ENCODE assay signal across 32 cellular contexts in genomic region chr14:58668848-58669480, GRCh38. TPM values are rescaled to one million over a fixed set of nuclear protein-coding genes. Genes with fewer than 3 reads are reported as not detected.
DNase-seq lines count a peak whose midpoint lies in the region; ATAC-seq, FAIRE-seq and TF ChIP-seq lines count a peak whose summit lies in the region.
"Had no signal": no experiment of that assay in that cellular context is flagged by ENCODE, and none has a peak within 500 bp of the region (broad histone marks: within the 10 kb centered on the region; RNA-seq: fewer than 3 reads in every experiment).

No MANE protein-coding gene starts in this region.

- DNase-seq in NCI-H524 (lab: John Stamatoyannopoulos, UW) (peak; percentile 31 to 48), NCI-H524 treated with DMSO at 0.1 percent for 48 hours (lab: John Stamatoyannopoulos, UW) (no peak), bronchial epithelial cell (ENCODE audit: low read depth) (no peak), left ventricle myocardium superior (no peak), RKO (ENCODE audit: low spot score) (no peak), Karpas-422 (no peak), small intestine (no peak)
- DNase-seq: activated CD4-positive, alpha-beta T cell treated with anti-CD3 and anti-CD28 coated beads for 48 hours; activated effector memory CD4-positive, alpha-beta T cell treated with Interleukin-2 at 50 U/mL for 16 hours; activated naive CD8-positive, alpha-beta T cell treated with anti-CD3 and anti-CD28 coated beads, Interleukin-2, amount 10 ng/mL, durations not matched to agents 7 days and 5 days; activated T-cell treated with anti-CD3 and anti-CD28 coated beads, Interleukin-2, amount 50 U/mL, for 1 hour; aorta; caudate nucleus; DMS79 treated with DMSO at 0.1 percent for 48 hours; esophagus squamous epithelium; foreskin melanocyte; GF-D8; HCEC 1CT; NCI-H1048; NCI-H526; SIG-M5; stimulated activated CD8-positive, alpha-beta memory T cell treated with anti-CD3 and anti-CD28 coated beads, Interleukin-4, amount 100 ng/mL, for 48 hours; stimulated activated naive CD8-positive, alpha-beta T cell treated with anti-CD3 and anti-CD28 coated beads, Interleukin-15, amount 100 ng/mL, for 72 hours; SW 1271; T1000 had no signal

- H3K4me3 ChIP-seq in bronchial epithelial cell (ENCODE audit: low read depth, low read length), result no peak overlapping the region
- H3K4me3 ChIP-seq in skeletal muscle tissue (ENCODE audit: low read length in 3 of 3), result no peak overlapping the region
- H3K4me3 ChIP-seq in Karpas-422 (ENCODE audit: low read length), result no peak overlapping the region
- H3K4me3 ChIP-seq in small intestine (ENCODE audit: low read depth in 1 of 2, low read length in 2 of 2), result no peak overlapping the region
- H3K4me3 ChIP-seq: esophagus squamous epithelium, lung, vagina had no signal

- no peak overlapping the region for H3K4me2 ChIP-seq in Karpas-422 (ENCODE audit: low read depth, low read length, poor library complexity, severe bottlenecking)

- H3K9ac ChIP-seq in skeletal muscle tissue (ENCODE audit: low read depth in 1 of 3, low read length in 3 of 3), result no peak overlapping the region
- H3K9ac ChIP-seq in Karpas-422 (ENCODE audit: low read length), result no peak overlapping the region
- H3K9ac ChIP-seq: parathyroid adenoma had no signal

- WGBS in small intestine, 3 donors, result 69 to 86% (median 77%) methylated on average over 5 of the region's 5 CpGs

- FAIRE-seq in bronchial epithelial cell (lab: Jason Lieb, UNC) (peak; percentile 36), small intestine (lab: Jason Lieb, UNC) (no peak)

- H3K27me3 ChIP-seq in bronchial epithelial cell (ENCODE audit: control insufficient read depth, insufficient read depth, low read length), result peaks cover 5% of the 10 kb centered on the region
- H3K27me3 ChIP-seq in skeletal muscle tissue (ENCODE audit: control insufficient read depth in 3 of 3, insufficient read depth in 3 of 3, low read length in 3 of 3), result no peaks in the 10 kb centered on the region
- no peaks in the 10 kb centered on the region for H3K27me3 ChIP-seq in Karpas-422 (ENCODE audit: low read length)
- H3K27me3 ChIP-seq in small intestine (ENCODE audit: control insufficient read depth in 2 of 2, insufficient read depth in 2 of 2, low read length in 2 of 2), result no peaks in the 10 kb centered on the region
- H3K27me3 ChIP-seq: vagina had no signal

- intact Hi-C loops in left ventricle myocardium superior (cut with micrococcal nuclease), result no loop called here

- no peak for TF ChIP-seq CTCF in bronchial epithelial cell (IDR thresholded peaks at IDR 0.05; ENCODE audit: insufficient read depth, low read length, severe bottlenecking)

- ATAC-seq in left ventricle myocardium superior, result peak; percentile 77
- ATAC-seq: Panc1; stimulated activated naive CD8-positive, alpha-beta T cell treated with anti-CD3 and anti-CD28 coated beads, Interleukin-15, amount 100 ng/mL, for 72 hours had no signal

- H3K36me3 ChIP-seq in bronchial epithelial cell (ENCODE audit: control insufficient read depth, insufficient read depth, low read length), result no peaks in the 10 kb centered on the region
- H3K36me3 ChIP-seq in skeletal muscle tissue (ENCODE audit: control insufficient read depth in 3 of 3, insufficient read depth in 3 of 3, low read length in 3 of 3), result no peaks in the 10 kb centered on the region
- no peaks in the 10 kb centered on the region for H3K36me3 ChIP-seq in Karpas-422 (ENCODE audit: insufficient read depth, low read length)
- H3K36me3 ChIP-seq in small intestine (ENCODE audit: control insufficient read depth in 2 of 2, insufficient read depth in 2 of 2, low read length in 2 of 2), result no peaks in the 10 kb centered on the region
- H3K36me3 ChIP-seq: esophagus squamous epithelium, vagina had no signal

- no peaks in the 10 kb centered on the region for H4K20me1 ChIP-seq in Karpas-422 (ENCODE audit: insufficient read depth, low read depth, low read length)

- no peaks in the 10 kb centered on the region for H3K9me2 ChIP-seq in Karpas-422 (replicated peaks; ENCODE audit: insufficient read depth, low read length)

- H2AFZ ChIP-seq in Karpas-422 (ENCODE audit: low read length), result no peak overlapping the region
- H2AFZ ChIP-seq: parathyroid adenoma had no signal

- peaks cover 0 to 6% (median 0%) of the 10 kb centered on the region in 3 donors for H3K4me1 ChIP-seq in skeletal muscle tissue (ENCODE audit: control insufficient read depth in 3 of 3, insufficient read depth in 3 of 3, low read length in 3 of 3)
- H3K4me1 ChIP-seq in Karpas-422 (ENCODE audit: low read length), result no peaks in the 10 kb centered on the region
- no peaks in the 10 kb centered on the region for H3K4me1 ChIP-seq in small intestine (ENCODE audit: control insufficient read depth in 2 of 2, insufficient read depth in 1 of 2, low read depth in 1 of 2, low read length in 1 of 2)
- H3K4me1 ChIP-seq: esophagus squamous epithelium, vagina had no signal

- H3K27ac ChIP-seq in skeletal muscle tissue (ENCODE audit: low read depth, low read length) (peak overlapping the region; percentile 26), Karpas-422 (ENCODE audit: low read length) (no peak overlapping the region), small intestine (ENCODE audit: low read depth in 1 of 2, low read length in 1 of 2) (no peak overlapping the region)
- H3K27ac ChIP-seq: esophagus squamous epithelium, parathyroid adenoma, vagina, VCaP had no signal

- H3K9me3 ChIP-seq in skeletal muscle tissue (ENCODE audit: control insufficient read depth in 3 of 3, low read length in 3 of 3) (no peaks in the 10 kb centered on the region), Karpas-422 (ENCODE audit: low read length) (no peaks in the 10 kb centered on the region), small intestine (ENCODE audit: control insufficient read depth, low read depth) (no peaks in the 10 kb centered on the region)
- H3K9me3 ChIP-seq: esophagus squamous epithelium, vagina had no signal

- no peaks in the 10 kb centered on the region for H3K79me2 ChIP-seq in Karpas-422 (ENCODE audit: low read length)
- H3K79me2 ChIP-seq: parathyroid adenoma had no signal

RNA-seq across cellular contexts. Expression of gene DACT1, which starts 31.2 kb away (rescaled TPM):
- 1.1 and 1.4 TPM in 2 replicates for total RNA-seq in bronchial epithelial cell
- 2.2 TPM for total RNA-seq in left ventricle myocardium superior
- 32.4 TPM for total RNA-seq in skeletal muscle tissue
- 0.11 TPM in 1 of 2 replicates, not detected in the other for total RNA-seq in Karpas-422 (2014; rRNA removed; shearing (Covaris generic); ENCODE audit: low replicate concordance)
- 1 to 10 TPM in 2 of 3 donors, under 1 TPM in 1; 0.45 to 4.0 (median 2.4) TPM for polyA plus RNA-seq in small intestine
- polyA plus RNA-seq: CD14-positive monocyte had no signal

Comparison
In these comparisons a context has a peak if more than half of its experiments do, and no peak if none do; other contexts are left out.
1. DNase-seq: peak in NCI-H524 (2 of 2); none in NCI-H524 treated with DMSO at 0.1 percent for 48 hours (single experiment), bronchial epithelial cell (single experiment), left ventricle myocardium superior (single experiment), RKO (single experiment), Karpas-422 (single experiment) and small intestine (single experiment).
2. RNA of gene DACT1, which starts 31.2 kb away (total RNA-seq): 32.4 TPM in skeletal muscle tissue (single experiment); 2.2 TPM in left ventricle myocardium superior (single experiment), 1.1 to 1.4 TPM in bronchial epithelial cell and 0.11 TPM in Karpas-422; every median in the first group is over 10 times any median in the second.